In the genomic region with DNA sequence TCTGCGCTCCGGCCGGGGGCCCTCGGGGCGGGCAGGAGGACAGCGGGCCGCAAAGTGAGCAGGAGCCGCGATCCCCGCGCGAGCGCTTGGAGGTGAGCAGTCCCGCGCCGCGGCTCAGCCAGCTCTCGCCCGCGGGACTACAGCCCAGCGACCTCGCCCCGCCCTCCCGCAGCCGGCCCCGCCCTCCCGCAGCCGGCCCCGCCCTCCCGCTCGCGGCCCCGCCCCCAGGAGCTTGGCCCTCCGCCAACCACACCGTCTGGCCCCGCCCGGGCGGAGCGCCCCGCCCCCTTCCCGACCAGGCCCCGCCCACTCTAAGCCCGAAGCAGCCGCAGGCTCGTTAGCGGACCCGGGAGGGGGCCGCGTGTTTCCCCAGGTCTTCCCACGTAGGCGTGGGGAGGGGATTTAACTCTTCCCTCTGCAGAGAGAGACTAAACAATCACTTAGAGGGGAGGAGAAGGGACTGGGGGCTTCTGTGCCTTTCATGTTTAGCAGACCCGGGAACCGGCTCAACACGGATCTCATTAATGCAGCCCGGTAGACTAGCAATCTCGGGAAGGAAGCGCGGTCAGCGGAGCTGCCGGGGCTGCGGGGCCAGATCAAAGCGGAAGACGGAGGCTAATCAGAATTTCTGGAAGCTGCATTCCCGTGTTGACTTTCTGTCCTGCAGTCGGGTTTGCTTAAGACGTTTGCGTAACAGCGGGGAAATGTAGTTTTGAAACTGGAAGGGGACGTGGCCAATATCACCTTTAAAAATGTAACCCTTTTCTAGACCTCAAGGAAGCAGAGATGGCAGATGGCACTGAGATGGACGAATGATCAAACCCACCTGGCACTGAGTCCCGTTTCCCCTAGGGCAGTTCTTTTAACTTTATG, we compare ENCODE assay signal across 8 cellular contexts. TPM values are rescaled to one million over a fixed set of nuclear protein-coding genes. Genes with fewer than 3 reads are reported as not detected.
DNase-seq lines count a peak whose midpoint lies in the region; ATAC-seq, FAIRE-seq and TF ChIP-seq lines count a peak whose summit lies in the region.

Gene MYO10 (minus strand): TSS at position 139 of the 873 bp plus-strand sequence. CDS start 480 bp downstream, outside the sequence.

- peak within 1 kb of the TSS; percentile 98 for H3K27ac Mint-ChIP-seq in nephron progenitor cell

- H3K36me3 ChIP-seq in suprapubic skin: no peaks in the 10 kb centered on the region

- TF ChIP-seq EP300 in suprapubic skin (IDR thresholded peaks at IDR 0.05): no peak

- H3K36me3 Mint-ChIP-seq in nephron progenitor cell (ENCODE audit: low read depth): no peaks in the 10 kb centered on the region

- peak in 1 of 2 donors; percentile 69 for TF ChIP-seq POLR2A in suprapubic skin (IDR thresholded peaks at IDR 0.05)

- H3K27ac ChIP-seq in suprapubic skin: peak within 1 kb of the TSS; percentile 97

- ATAC-seq in HG03565 (IDR thresholded peaks at IDR 0.05; ENCODE audit: unreplicated experiment): peak; percentile 36

- 1% methylated on average over 20 of the region's 71 CpGs for WGBS in suprapubic skin

- DNase-seq in AG09319 (ENCODE audit: extremely low read depth, low read depth): peak; percentile 57
- DNase-seq in GM19239 (ENCODE audit: insufficient read length, low spot score): peak; percentile 78
- DNase-seq in activated gamma-delta T cell (lab: John Stamatoyannopoulos, UW): peak; percentile 17
- DNase-seq in foreskin fibroblast: peak; percentile 78 to 93
- peak; percentile 98 for DNase-seq in nephron progenitor cell
- peak; percentile 74 to 84 for DNase-seq in suprapubic skin (ENCODE audit: low spot score in 2 of 2)

- H3K9me3 Mint-ChIP-seq in nephron progenitor cell: no peaks in the 10 kb centered on the region

- TF ChIP-seq CTCF in AG09319 (IDR thresholded peaks at IDR 0.05; ENCODE audit: low read depth, low read length): no peak
- no peak for TF ChIP-seq CTCF in foreskin fibroblast (IDR thresholded peaks at IDR 0.05; ENCODE audit: low read depth, low read length)
- no peak for TF ChIP-seq CTCF in nephron progenitor cell (IDR thresholded peaks at IDR 0.05)
- TF ChIP-seq CTCF in suprapubic skin (IDR thresholded peaks at IDR 0.05): no peak

- FAIRE-seq in GM19239 (lab: Jason Lieb, UNC): no peak

- peak within 1 kb of the TSS; percentile 98 for H3K4me3 Mint-ChIP-seq in nephron progenitor cell

- H3K27me3 Mint-ChIP-seq in nephron progenitor cell (ENCODE audit: low read depth, poor library complexity): peaks cover 29% of the 10 kb centered on the region

- peaks cover 61% of the 10 kb centered on the region for H3K4me1 Mint-ChIP-seq in nephron progenitor cell

- H3K4me3 ChIP-seq in foreskin fibroblast (ENCODE audit: low read depth in 1 of 2, low read length in 2 of 2) (peak within 1 kb of the TSS; percentile 80 to 87), suprapubic skin (peak within 1 kb of the TSS; percentile 92)

- no peaks in the 10 kb centered on the region for H3K9me3 ChIP-seq in suprapubic skin

- peaks cover 42% of the 10 kb centered on the region for H3K4me1 ChIP-seq in suprapubic skin

- peaks cover 3% of the 10 kb centered on the region for H3K27me3 ChIP-seq in suprapubic skin

TF ChIP-seq in PFSK-1, 5 proteins besides CTCF, POLR2A, EP300 and RAD21:
- peak; percentile 69; the same call in 1 of the 2 replicates for TF ChIP-seq POLR2AphosphoS5 (IDR thresholded peaks at IDR 0.05; ENCODE audit: low read depth, low read length)
- TF ChIP-seq FOXP2 (optimal IDR thresholded peaks at IDR 0.05; ENCODE audit: borderline replicate concordance, extremely low read depth, extremely low read length, insufficient read depth): no peak
- TF ChIP-seq SIN3A (IDR thresholded peaks at IDR 0.05; ENCODE audit: borderline replicate concordance, insufficient read depth, low read length): no peak
- peak; percentile 62; the same call in 1 of the 2 replicates for TF ChIP-seq TAF1 (IDR thresholded peaks at IDR 0.05; ENCODE audit: borderline replicate concordance, insufficient read depth, low read length)
- no peak for TF ChIP-seq REST (IDR thresholded peaks at IDR 0.05; ENCODE audit: insufficient read depth in 1 of 2, low read depth in 2 of 2, low read length in 2 of 2)

RNA-seq across cellular contexts. Expression of gene MYO10, which starts in this region (rescaled TPM):
- 38.3 TPM for polyA plus RNA-seq in PFSK-1 (2012; ENCODE audit: insufficient read length, low read depth)
- 100 to 1,000 TPM in 1 of 4 donors, 10 to 100 TPM in 3; 37.7 to 109 (median 64.6) TPM for total RNA-seq in suprapubic skin

Comparison
In these comparisons a context has a peak if more than half of its experiments do, and no peak if none do; other contexts are left out.
1. Peak in every context shown above with its lines: DNase-seq, ATAC-seq, H3K4me3 ChIP-seq and H3K27ac ChIP-seq.
2. DNase-seq: peak in every context shown above with its lines; median percentile 98 in nephron progenitor cell; 86 in foreskin fibroblast; 79 in suprapubic skin; 78 in GM19239; 57 in AG09319; 17 in activated gamma-delta T cell.